Comparison of ENCODE assay signal across 30 cellular contexts in the genomic region with DNA sequence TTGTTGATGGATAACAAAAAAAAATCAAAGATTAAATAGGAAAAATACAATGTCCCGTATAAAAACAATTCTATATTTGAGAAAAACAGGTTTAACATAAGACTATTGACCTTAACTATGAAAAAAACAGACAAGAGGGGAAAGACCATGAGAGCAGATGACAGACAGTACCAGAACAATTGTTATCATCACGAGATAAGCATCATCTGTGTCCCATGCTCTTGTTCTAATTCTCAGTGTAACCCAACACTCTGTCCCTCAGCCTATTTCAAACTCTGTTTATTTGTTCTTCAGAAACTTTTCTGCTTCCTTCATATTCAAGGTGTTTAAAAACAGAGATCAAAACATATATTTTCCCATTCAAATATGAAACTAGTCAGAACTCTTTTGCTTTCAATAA.
"Had no signal": no experiment of that assay in that cellular context is flagged by ENCODE, and none has a peak within 500 bp of the region (broad histone marks: within the 10 kb centered on the region; RNA-seq: fewer than 3 reads in every experiment).

No MANE protein-coding gene starts in this region.

- H3K4me3 Mint-ChIP-seq: activated CD8-positive, alpha-beta T cell treated with anti-CD3 and anti-CD28 coated beads for 36 hours; activated naive CD4-positive, alpha-beta T cell treated with anti-CD3 and anti-CD28 coated beads, Interleukin-2, amount 50 U/mL, for 24 hours; activated naive CD8-positive, alpha-beta T cell treated with anti-CD3 and anti-CD28 coated beads, Interleukin-2, amount 10 ng/mL, durations not matched to agents 7 days and 5 days; activated T-cell treated with anti-CD3 and anti-CD28 coated beads, Interleukin-2, amount 50 U/mL, for 72 hours; activated T-helper 17 cell treated with anti-CD3 and anti-CD28 coated beads, Interleukin-2, amount 50 U/mL, for 72 hours had no signal

- DNase-seq: activated CD4-positive, alpha-beta T cell treated with anti-CD3 and anti-CD28 coated beads for 1 hour; activated CD4-positive, alpha-beta T cell treated with anti-CD3 and anti-CD28 coated beads for 48 hours; activated CD4-positive, CD25-positive, alpha-beta regulatory T cell; activated CD8-positive, alpha-beta T cell treated with anti-CD3 and anti-CD28 coated beads for 36 hours; activated effector memory CD4-positive, alpha-beta T cell treated with anti-CD3 and anti-CD28 coated beads, Interleukin-2, amount 50 U/mL, for 16 hours; activated naive CD4-positive, alpha-beta T cell; activated naive CD8-positive, alpha-beta T cell treated with anti-CD3 and anti-CD28 coated beads, Interleukin-2, amount 10 ng/mL, durations not matched to agents 7 days and 5 days; activated T-cell treated with anti-CD3 and anti-CD28 coated beads, Interleukin-2, amount 50 U/mL, for 1 hour; activated T-cell treated with anti-CD3 and anti-CD28 coated beads, Interleukin-2, amount 50 U/mL, for 72 hours; amygdala; Kasumi-1; KG1; MG63; NCI-H1048; NCI-H1436; NCI-H1694; NCI-H1930; NCI-H2081 treated with DMSO at 0.1 percent for 48 hours; NCI-H226; NCI-H446 treated with DMSO at 0.1 percent for 48 hours; NCI-H524; OCI-M1; Right ventricle myocardium superior; SW 1271; T-helper 1 cell; T-helper 2 cell; T-helper 9 cell; WERI-Rb-1 had no signal

- H3K27ac Mint-ChIP-seq: activated CD8-positive, alpha-beta T cell treated with anti-CD3 and anti-CD28 coated beads for 36 hours; activated naive CD4-positive, alpha-beta T cell treated with anti-CD3 and anti-CD28 coated beads, Interleukin-2, amount 50 U/mL, for 24 hours; activated naive CD8-positive, alpha-beta T cell treated with anti-CD3 and anti-CD28 coated beads, Interleukin-2, amount 10 ng/mL, durations not matched to agents 7 days and 5 days; activated T-cell treated with anti-CD3 and anti-CD28 coated beads, Interleukin-2, amount 50 U/mL, for 72 hours; activated T-helper 17 cell treated with anti-CD3 and anti-CD28 coated beads, Interleukin-2, amount 50 U/mL, for 72 hours had no signal

- H3K36me3 Mint-ChIP-seq: activated naive CD4-positive, alpha-beta T cell treated with anti-CD3 and anti-CD28 coated beads, Interleukin-2, amount 50 U/mL, for 24 hours; activated naive CD8-positive, alpha-beta T cell treated with anti-CD3 and anti-CD28 coated beads, Interleukin-2, amount 10 ng/mL, durations not matched to agents 7 days and 5 days had no signal

- H3K4me1 Mint-ChIP-seq: activated naive CD4-positive, alpha-beta T cell treated with anti-CD3 and anti-CD28 coated beads, Interleukin-2, amount 50 U/mL, for 24 hours; activated naive CD8-positive, alpha-beta T cell treated with anti-CD3 and anti-CD28 coated beads, Interleukin-2, amount 10 ng/mL, durations not matched to agents 7 days and 5 days; activated T-helper 17 cell treated with anti-CD3 and anti-CD28 coated beads, Interleukin-2, amount 50 U/mL, for 72 hours had no signal

- H3K27me3 Mint-ChIP-seq: activated CD8-positive, alpha-beta T cell treated with anti-CD3 and anti-CD28 coated beads for 36 hours; activated naive CD4-positive, alpha-beta T cell treated with anti-CD3 and anti-CD28 coated beads, Interleukin-2, amount 50 U/mL, for 24 hours; activated naive CD8-positive, alpha-beta T cell treated with anti-CD3 and anti-CD28 coated beads, Interleukin-2, amount 10 ng/mL, durations not matched to agents 7 days and 5 days; activated T-helper 17 cell treated with anti-CD3 and anti-CD28 coated beads, Interleukin-2, amount 50 U/mL, for 72 hours had no signal
